ENCODE assay signal across 1 cellular context in genomic region chr1:109919271-109919670, GRCh38.
TF ChIP-seq lines count a peak whose summit lies in the region.

No MANE protein-coding gene starts in this region.

TF ChIP-seq in K562, 482 proteins besides CTCF, POLR2A, EP300 and RAD21:
- no peak for TF ChIP-seq CEBPG (CRISPR knock-in tag; IDR thresholded peaks at IDR 0.05)
- TF ChIP-seq CEBPG (tag; conservative IDR thresholded peaks at IDR 0.05 in 1 of 2, IDR thresholded peaks at IDR 0.05 in 1 of 2) = peak; percentile 50 to 74
- TF ChIP-seq BDP1 (IDR thresholded peaks at IDR 0.05; ENCODE audit: insufficient read depth, insufficient read length) = no peak
- TF ChIP-seq KAT2B (IDR thresholded peaks at IDR 0.05; ENCODE audit: low read depth, low read length) = no peak
- TF ChIP-seq CEBPB (tag; IDR thresholded peaks at IDR 0.05) = peak; percentile 91
